In the genomic region with DNA sequence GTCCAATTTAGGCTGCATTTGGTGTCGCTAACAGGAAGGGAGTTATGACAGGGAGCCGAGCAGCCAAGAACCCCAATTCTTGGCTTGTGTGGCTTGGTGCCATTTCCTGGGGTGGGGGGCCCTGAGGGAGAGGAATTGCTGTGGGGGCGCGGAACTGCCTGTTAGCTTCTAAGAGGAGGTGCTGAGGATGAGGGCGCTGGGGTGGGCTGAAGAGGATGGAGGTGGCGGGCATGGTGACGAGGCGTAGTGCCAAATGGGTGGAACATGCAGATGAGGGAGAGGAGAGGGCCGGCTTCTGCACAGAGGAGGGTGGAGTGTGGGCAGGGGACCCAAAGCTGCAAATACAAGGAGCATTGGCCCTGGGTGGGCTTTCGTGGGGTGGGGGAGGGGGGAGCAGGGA, we compare ENCODE assay signal across 14 cellular contexts.
"Had no signal": no experiment of that assay in that cellular context is flagged by ENCODE, and none has a peak within 500 bp of the region (broad histone marks: within the 10 kb centered on the region; RNA-seq: fewer than 3 reads in every experiment).

No MANE protein-coding gene starts in this region.

- H3K9me3 ChIP-seq: lower lobe of right lung, prostate gland, testis had no signal

- H3K27ac ChIP-seq: lower lobe of right lung, prostate gland, testis had no signal

- ATAC-seq: lower lobe of right lung; stimulated activated naive CD8-positive, alpha-beta T cell treated with anti-CD3 and anti-CD28 coated beads, Interleukin-15, amount 100 ng/mL, for 72 hours had no signal

- H3K4me3 ChIP-seq: lower lobe of right lung, prostate gland, testis had no signal

- H3K4me3 Mint-ChIP-seq: activated naive CD8-positive, alpha-beta T cell; mesothelial cell of epicardium; stimulated activated naive CD8-positive, alpha-beta T cell treated with anti-CD3 and anti-CD28 coated beads, Interleukin-15, amount 100 ng/mL, for 72 hours had no signal

- H3K27me3 ChIP-seq: testis had no signal

- H3K27ac Mint-ChIP-seq: activated naive CD8-positive, alpha-beta T cell; mesothelial cell of epicardium had no signal

- DNase-seq: activated CD4-positive, alpha-beta T cell treated with anti-CD3 and anti-CD28 coated beads for 48 hours; activated gamma-delta T cell; aorta; effector CD8-positive, alpha-beta T cell; hippocampal formation; lower lobe of right lung; stimulated activated CD4-positive, alpha-beta T cell treated with anti-CD3 and anti-CD28 coated beads, Interleukin-12 subunit alpha, Interleukin-12 subunit beta, amount 100 ng/mL, for 4 hours; stimulated activated CD4-positive, alpha-beta T cell treated with anti-CD3 and anti-CD28 coated beads, Interleukin-2, amount 100 ng/mL, for 48 hours; stimulated activated CD8-positive, alpha-beta memory T cell treated with anti-CD3 and anti-CD28 coated beads, Interleukin-4, amount 100 ng/mL, for 48 hours; stimulated activated naive CD8-positive, alpha-beta T cell treated with anti-CD3 and anti-CD28 coated beads, Interleukin-15, amount 100 ng/mL, for 72 hours; testis had no signal

- H3K27me3 Mint-ChIP-seq: activated naive CD8-positive, alpha-beta T cell; stimulated activated naive CD8-positive, alpha-beta T cell treated with anti-CD3 and anti-CD28 coated beads, Interleukin-15, amount 100 ng/mL, for 72 hours had no signal

- H3K9me3 Mint-ChIP-seq: mesothelial cell of epicardium; stimulated activated naive CD8-positive, alpha-beta T cell treated with anti-CD3 and anti-CD28 coated beads, Interleukin-15, amount 100 ng/mL, for 72 hours had no signal
